Comparison of ENCODE assay signal across 1 cellular context in the genomic region with DNA sequence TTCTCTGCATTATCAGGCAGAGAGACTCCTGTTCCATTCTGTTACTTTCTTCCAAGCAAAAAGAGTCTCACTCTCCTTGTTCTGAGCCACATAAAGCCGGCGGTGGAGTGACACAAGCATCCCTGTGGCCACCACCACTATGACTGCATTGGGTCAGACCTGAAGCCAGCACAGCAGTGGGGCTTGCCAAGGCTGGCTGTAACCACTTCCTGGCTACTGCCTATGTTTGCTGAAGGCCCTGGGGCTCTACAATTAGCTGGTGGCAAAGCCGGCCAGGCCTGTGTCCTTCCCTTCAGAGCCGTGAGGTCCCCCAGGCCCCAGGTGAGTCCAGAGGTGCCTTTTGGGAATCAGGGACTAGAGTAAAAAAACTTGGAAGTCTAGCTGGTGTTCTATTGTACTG.
TF ChIP-seq lines count a peak whose summit lies in the region.

No MANE protein-coding gene starts in this region.

TF ChIP-seq in GM12878, 131 proteins besides CTCF, POLR2A, EP300 and RAD21:
- TF ChIP-seq CHD2 (IDR thresholded peaks at IDR 0.05; ENCODE audit: borderline replicate concordance, low read depth, low read length): no peak
- TF ChIP-seq, protein P1, sequence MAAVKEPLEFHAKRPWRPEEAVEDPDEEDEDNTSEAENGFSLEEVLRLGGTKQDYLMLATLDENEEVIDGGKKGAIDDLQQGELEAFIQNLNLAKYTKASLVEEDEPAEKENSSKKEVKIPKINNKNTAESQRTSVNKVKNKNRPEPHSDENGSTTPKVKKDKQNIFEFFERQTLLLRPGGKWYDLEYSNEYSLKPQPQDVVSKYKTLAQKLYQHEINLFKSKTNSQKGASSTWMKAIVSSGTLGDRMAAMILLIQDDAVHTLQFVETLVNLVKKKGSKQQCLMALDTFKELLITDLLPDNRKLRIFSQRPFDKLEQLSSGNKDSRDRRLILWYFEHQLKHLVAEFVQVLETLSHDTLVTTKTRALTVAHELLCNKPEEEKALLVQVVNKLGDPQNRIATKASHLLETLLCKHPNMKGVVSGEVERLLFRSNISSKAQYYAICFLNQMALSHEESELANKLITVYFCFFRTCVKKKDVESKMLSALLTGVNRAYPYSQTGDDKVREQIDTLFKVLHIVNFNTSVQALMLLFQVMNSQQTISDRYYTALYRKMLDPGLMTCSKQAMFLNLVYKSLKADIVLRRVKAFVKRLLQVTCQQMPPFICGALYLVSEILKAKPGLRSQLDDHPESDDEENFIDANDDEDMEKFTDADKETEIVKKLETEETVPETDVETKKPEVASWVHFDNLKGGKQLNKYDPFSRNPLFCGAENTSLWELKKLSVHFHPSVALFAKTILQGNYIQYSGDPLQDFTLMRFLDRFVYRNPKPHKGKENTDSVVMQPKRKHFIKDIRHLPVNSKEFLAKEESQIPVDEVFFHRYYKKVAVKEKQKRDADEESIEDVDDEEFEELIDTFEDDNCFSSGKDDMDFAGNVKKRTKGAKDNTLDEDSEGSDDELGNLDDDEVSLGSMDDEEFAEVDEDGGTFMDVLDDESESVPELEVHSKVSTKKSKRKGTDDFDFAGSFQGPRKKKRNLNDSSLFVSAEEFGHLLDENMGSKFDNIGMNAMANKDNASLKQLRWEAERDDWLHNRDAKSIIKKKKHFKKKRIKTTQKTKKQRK (IDR thresholded peaks at IDR 0.05; ENCODE audit: low read depth, low read length): no peak
- no peak for TF ChIP-seq POLR2AphosphoS2 (IDR thresholded peaks at IDR 0.05; ENCODE audit: low read depth, low read length)
- TF ChIP-seq FOXM1 (IDR thresholded peaks at IDR 0.05; ENCODE audit: low read depth, low read length): no peak
- no peak for TF ChIP-seq KLF5 (IDR thresholded peaks at IDR 0.05; ENCODE audit: partially characterized antibody)
- no peak for TF ChIP-seq ZNF384 (IDR thresholded peaks at IDR 0.05; ENCODE audit: borderline replicate concordance, low read depth, low read length)
- TF ChIP-seq TBL1XR1 (IDR thresholded peaks at IDR 0.05; ENCODE audit: low read depth, low read length): no peak
- no peak for TF ChIP-seq MXI1 (IDR thresholded peaks at IDR 0.05; ENCODE audit: low read depth, low read length)
- no peak for TF ChIP-seq IKZF2 (IDR thresholded peaks at IDR 0.05)
- no peak for TF ChIP-seq BRCA1 (IDR thresholded peaks at IDR 0.05; ENCODE audit: low read depth, low read length)
- TF ChIP-seq NR2C2 (IDR thresholded peaks at IDR 0.05; ENCODE audit: borderline replicate concordance, control insufficient read depth, insufficient read length, low read depth): no peak
- TF ChIP-seq RBBP5 (conservative IDR thresholded peaks at IDR 0.05): no peak
- TF ChIP-seq PAX8 (IDR thresholded peaks at IDR 0.05): no peak
- TF ChIP-seq, protein P2, sequence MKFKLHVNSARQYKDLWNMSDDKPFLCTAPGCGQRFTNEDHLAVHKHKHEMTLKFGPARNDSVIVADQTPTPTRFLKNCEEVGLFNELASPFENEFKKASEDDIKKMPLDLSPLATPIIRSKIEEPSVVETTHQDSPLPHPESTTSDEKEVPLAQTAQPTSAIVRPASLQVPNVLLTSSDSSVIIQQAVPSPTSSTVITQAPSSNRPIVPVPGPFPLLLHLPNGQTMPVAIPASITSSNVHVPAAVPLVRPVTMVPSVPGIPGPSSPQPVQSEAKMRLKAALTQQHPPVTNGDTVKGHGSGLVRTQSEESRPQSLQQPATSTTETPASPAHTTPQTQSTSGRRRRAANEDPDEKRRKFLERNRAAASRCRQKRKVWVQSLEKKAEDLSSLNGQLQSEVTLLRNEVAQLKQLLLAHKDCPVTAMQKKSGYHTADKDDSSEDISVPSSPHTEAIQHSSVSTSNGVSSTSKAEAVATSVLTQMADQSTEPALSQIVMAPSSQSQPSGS (IDR thresholded peaks at IDR 0.05; ENCODE audit: low read length): no peak
- TF ChIP-seq, protein P3, sequence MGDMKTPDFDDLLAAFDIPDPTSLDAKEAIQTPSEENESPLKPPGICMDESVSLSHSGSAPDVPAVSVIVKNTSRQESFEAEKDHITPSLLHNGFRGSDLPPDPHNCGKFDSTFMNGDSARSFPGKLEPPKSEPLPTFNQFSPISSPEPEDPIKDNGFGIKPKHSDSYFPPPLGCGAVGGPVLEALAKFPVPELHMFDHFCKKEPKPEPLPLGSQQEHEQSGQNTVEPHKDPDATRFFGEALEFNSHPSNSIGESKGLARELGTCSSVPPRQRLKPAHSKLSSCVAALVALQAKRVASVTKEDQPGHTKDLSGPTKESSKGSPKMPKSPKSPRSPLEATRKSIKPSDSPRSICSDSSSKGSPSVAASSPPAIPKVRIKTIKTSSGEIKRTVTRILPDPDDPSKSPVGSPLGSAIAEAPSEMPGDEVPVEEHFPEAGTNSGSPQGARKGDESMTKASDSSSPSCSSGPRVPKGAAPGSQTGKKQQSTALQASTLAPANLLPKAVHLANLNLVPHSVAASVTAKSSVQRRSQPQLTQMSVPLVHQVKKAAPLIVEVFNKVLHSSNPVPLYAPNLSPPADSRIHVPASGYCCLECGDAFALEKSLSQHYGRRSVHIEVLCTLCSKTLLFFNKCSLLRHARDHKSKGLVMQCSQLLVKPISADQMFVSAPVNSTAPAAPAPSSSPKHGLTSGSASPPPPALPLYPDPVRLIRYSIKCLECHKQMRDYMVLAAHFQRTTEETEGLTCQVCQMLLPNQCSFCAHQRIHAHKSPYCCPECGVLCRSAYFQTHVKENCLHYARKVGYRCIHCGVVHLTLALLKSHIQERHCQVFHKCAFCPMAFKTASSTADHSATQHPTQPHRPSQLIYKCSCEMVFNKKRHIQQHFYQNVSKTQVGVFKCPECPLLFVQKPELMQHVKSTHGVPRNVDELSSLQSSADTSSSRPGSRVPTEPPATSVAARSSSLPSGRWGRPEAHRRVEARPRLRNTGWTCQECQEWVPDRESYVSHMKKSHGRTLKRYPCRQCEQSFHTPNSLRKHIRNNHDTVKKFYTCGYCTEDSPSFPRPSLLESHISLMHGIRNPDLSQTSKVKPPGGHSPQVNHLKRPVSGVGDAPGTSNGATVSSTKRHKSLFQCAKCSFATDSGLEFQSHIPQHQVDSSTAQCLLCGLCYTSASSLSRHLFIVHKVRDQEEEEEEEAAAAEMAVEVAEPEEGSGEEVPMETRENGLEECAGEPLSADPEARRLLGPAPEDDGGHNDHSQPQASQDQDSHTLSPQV (IDR thresholded peaks at IDR 0.05): no peak
- no peak for TF ChIP-seq ZSCAN29 (IDR thresholded peaks at IDR 0.05)
